2 cellular contexts compared by ENCODE assay signal in genomic region chr12:124563809-124564208, GRCh38.
TF ChIP-seq lines count a peak whose summit lies in the region.

No MANE protein-coding gene starts in this region.

TF ChIP-seq in A549, 52 proteins besides CTCF, POLR2A, EP300 and RAD21 (continued from another document):
- TF ChIP-seq FOSB (CRISPR knock-in tag; IDR thresholded peaks at IDR 0.05) (peak; percentile 79; the same call in 1 of the 2 replicates), TP53 (CRISPR knock-in tag; IDR thresholded peaks at IDR 0.05) (no peak)

TF ChIP-seq in HEK293, 187 proteins besides CTCF, POLR2A, EP300 and RAD21 (continued from another document):
- peak; percentile 50; the same call in 1 of the 2 replicates for TF ChIP-seq ZNF580 (tag by site-specific recombination; IDR thresholded peaks at IDR 0.05)
- TF ChIP-seq PRDM1 (tag by site-specific recombination; IDR thresholded peaks at IDR 0.05): no peak
- TF ChIP-seq ZNF391 (tag by site-specific recombination; IDR thresholded peaks at IDR 0.05; ENCODE audit: borderline replicate concordance, low read depth): 0 out of 2 replicates have a peak, but pooled peaks have one; percentile 31
- TF ChIP-seq ZNF23 (tag by site-specific recombination; IDR thresholded peaks at IDR 0.05; ENCODE audit: borderline replicate concordance): no peak
- TF ChIP-seq ZNF777 (tag by site-specific recombination; IDR thresholded peaks at IDR 0.05; ENCODE audit: borderline replicate concordance): no peak
- TF ChIP-seq, protein P1, sequence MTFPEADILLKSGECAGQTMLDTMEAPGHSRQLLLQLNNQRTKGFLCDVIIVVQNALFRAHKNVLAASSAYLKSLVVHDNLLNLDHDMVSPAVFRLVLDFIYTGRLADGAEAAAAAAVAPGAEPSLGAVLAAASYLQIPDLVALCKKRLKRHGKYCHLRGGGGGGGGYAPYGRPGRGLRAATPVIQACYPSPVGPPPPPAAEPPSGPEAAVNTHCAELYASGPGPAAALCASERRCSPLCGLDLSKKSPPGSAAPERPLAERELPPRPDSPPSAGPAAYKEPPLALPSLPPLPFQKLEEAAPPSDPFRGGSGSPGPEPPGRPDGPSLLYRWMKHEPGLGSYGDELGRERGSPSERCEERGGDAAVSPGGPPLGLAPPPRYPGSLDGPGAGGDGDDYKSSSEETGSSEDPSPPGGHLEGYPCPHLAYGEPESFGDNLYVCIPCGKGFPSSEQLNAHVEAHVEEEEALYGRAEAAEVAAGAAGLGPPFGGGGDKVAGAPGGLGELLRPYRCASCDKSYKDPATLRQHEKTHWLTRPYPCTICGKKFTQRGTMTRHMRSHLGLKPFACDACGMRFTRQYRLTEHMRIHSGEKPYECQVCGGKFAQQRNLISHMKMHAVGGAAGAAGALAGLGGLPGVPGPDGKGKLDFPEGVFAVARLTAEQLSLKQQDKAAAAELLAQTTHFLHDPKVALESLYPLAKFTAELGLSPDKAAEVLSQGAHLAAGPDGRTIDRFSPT (tag by site-specific recombination; IDR thresholded peaks at IDR 0.05): no peak
